ENCODE assay signal across 1 cellular context in genomic region chr4:40178672-40179071, GRCh38.
TF ChIP-seq lines count a peak whose summit lies in the region.

No MANE protein-coding gene starts in this region.

TF ChIP-seq in HepG2, 621 proteins besides CTCF, POLR2A, EP300 and RAD21 (continued from another document):
- TF ChIP-seq ZFP62 (CRISPR knock-in tag; IDR thresholded peaks at IDR 0.05) (no peak), YEATS4 (CRISPR knock-in tag; IDR thresholded peaks at IDR 0.05; ENCODE audit: borderline replicate concordance) (no peak), RNF2 (conservative IDR thresholded peaks at IDR 0.05; ENCODE audit: low read depth) (no peak), MIER3 (CRISPR knock-in tag; IDR thresholded peaks at IDR 0.05; ENCODE audit: borderline replicate concordance) (no peak), SOX13 (IDR thresholded peaks at IDR 0.05) (no peak), SOX13 (CRISPR knock-in tag; conservative IDR thresholded peaks at IDR 0.05 in 1 of 2, IDR thresholded peaks at IDR 0.05 in 1 of 2) (no peak), FOXA1 (IDR thresholded peaks at IDR 0.05) (no peak), FOXA1 (CRISPR knock-in tag; IDR thresholded peaks at IDR 0.05) (no peak), ZNF589 (CRISPR knock-in tag; conservative IDR thresholded peaks at IDR 0.05) (no peak)
